In genomic region chr4:147731611-147732515, GRCh38 we compare ENCODE assay signal across 8 cellular contexts. TPM values are rescaled to one million over a fixed set of nuclear protein-coding genes. Genes with fewer than 3 reads are reported as not detected.
DNase-seq lines count a peak whose midpoint lies in the region; ATAC-seq lines count a peak whose summit lies in the region.

Gene ARHGAP10, plus strand, starts transcription at chr4:147732088. Its CDS starts 214 bp downstream, at chr4:147732302.

- peak within 1 kb of the TSS; percentile 64 for H3K4me3 ChIP-seq in mesendoderm (ENCODE audit: low read length)

- peak within 1 kb of the TSS; percentile 99 for H3K18ac ChIP-seq in mesendoderm (ENCODE audit: low read length)

- no peak within 1 kb of the TSS for H2AK5ac ChIP-seq in mesendoderm (ENCODE audit: low read length)

- no peaks in the 10 kb centered on the region for H3K27me3 ChIP-seq in mesendoderm (ENCODE audit: insufficient read depth, low read length, poor library complexity)

- H3K23ac ChIP-seq in mesendoderm (ENCODE audit: low read length), result peak within 1 kb of the TSS; percentile 29

- no peak within 1 kb of the TSS for H2BK15ac ChIP-seq in mesendoderm (replicated peaks; ENCODE audit: low read depth)

- ATAC-seq in HG02763 (IDR thresholded peaks at IDR 0.05; ENCODE audit: unreplicated experiment), result peak; percentile 63

- peak within 1 kb of the TSS; percentile 47 for H2BK5ac ChIP-seq in mesendoderm (ENCODE audit: low read length)

- H3K4me1 ChIP-seq in mesendoderm (ENCODE audit: control insufficient read depth, low read depth, low read length), result no peaks in the 10 kb centered on the region

- peak within 1 kb of the TSS; percentile 76 for H3K4me2 ChIP-seq in mesendoderm (ENCODE audit: low read length)

- H3K36me3 ChIP-seq in mesendoderm (ENCODE audit: control insufficient read depth, insufficient read depth, low read length), result no peaks in the 10 kb centered on the region

- peak; percentile 5 to 19 for DNase-seq in NCI-H187 (lab: John Stamatoyannopoulos, UW)
- DNase-seq in NCI-H187 treated with DMSO at 0.1 percent for 48 hours (lab: John Stamatoyannopoulos, UW), result no peak
- peak; percentile 58 for DNase-seq in NCI-H2171 treated with DMSO at 0.1 percent for 48 hours (lab: John Stamatoyannopoulos, UW)
- DNase-seq in activated CD8-positive, alpha-beta memory T cell treated with anti-CD3 and anti-CD28 coated beads for 1 hour (ENCODE audit: extremely low read depth in 1 of 2, low read depth in 1 of 2), result peak; percentile 31 to 52
- DNase-seq in effector CD8-positive, alpha-beta T cell (lab: John Stamatoyannopoulos, UW), result peak; percentile 32
- DNase-seq in mesendoderm, result peak; percentile 78
- peak; percentile 46 to 59 for DNase-seq in stimulated activated CD8-positive, alpha-beta memory T cell treated with anti-CD3 and anti-CD28 coated beads, Interleukin-15, amount 100 ng/mL, for 4 hours (ENCODE audit: low read depth in 2 of 2)

- H3K4ac ChIP-seq in mesendoderm (ENCODE audit: low read depth, low read length), result peak within 1 kb of the TSS; percentile 93

- H4K5ac ChIP-seq in mesendoderm (ENCODE audit: low read length), result no peak within 1 kb of the TSS

- peak within 1 kb of the TSS; percentile 87 for H3K27ac ChIP-seq in mesendoderm (ENCODE audit: low read depth, low read length)

- H2BK120ac ChIP-seq in mesendoderm (ENCODE audit: low read depth, low read length), result peak within 1 kb of the TSS; percentile 95

- H3K79me1 ChIP-seq in mesendoderm (ENCODE audit: low read length), result no peaks in the 10 kb centered on the region

- no peak within 1 kb of the TSS for H4K8ac ChIP-seq in mesendoderm (ENCODE audit: low read depth, low read length)

- H3K56ac ChIP-seq in mesendoderm (ENCODE audit: low read length), result peak within 1 kb of the TSS; percentile 89

- H3K79me2 ChIP-seq in mesendoderm (ENCODE audit: control insufficient read depth, insufficient read depth, low read length), result no peaks in the 10 kb centered on the region

- H3K9ac ChIP-seq in mesendoderm (ENCODE audit: low read length), result peak within 1 kb of the TSS; percentile 70

- WGBS in mesendoderm (ENCODE audit: extremely low coverage, insufficient coverage, low lambda C conversion rate), result no CpG with 5 or more reads among the region's 104 CpGs

RNA-seq across cellular contexts. Expression of gene ARHGAP10, which starts in this region (rescaled TPM):
- 12.9 TPM for polyA plus RNA-seq in mesendoderm (2013, experiment 1 of 2)
- polyA plus RNA-seq in mesendoderm (2013, experiment 2 of 2), result 13.3 TPM
